Comparison of ENCODE assay signal across 14 cellular contexts in genomic region chr15:36617529-36618196, GRCh38. TPM values are rescaled to one million over a fixed set of nuclear protein-coding genes. Genes with fewer than 3 reads are reported as not detected.
DNase-seq lines count a peak whose midpoint lies in the region; ATAC-seq and TF ChIP-seq lines count a peak whose summit lies in the region.
"Had no signal": no experiment of that assay in that cellular context is flagged by ENCODE, and none has a peak within 500 bp of the region (broad histone marks: within the 10 kb centered on the region; RNA-seq: fewer than 3 reads in every experiment).

No MANE protein-coding gene starts in this region.

- WGBS in spleen, 5 donors: 87 to 96% (median 89%) methylated on average over 4 of the region's 4 CpGs

- ATAC-seq in GM19043 (IDR thresholded peaks at IDR 0.05; ENCODE audit: low read depth, unreplicated experiment): peak; percentile 99
- ATAC-seq in HG02571 (IDR thresholded peaks at IDR 0.05; ENCODE audit: unreplicated experiment): peak; percentile 95
- peak; percentile 95 for ATAC-seq in HG03196 (IDR thresholded peaks at IDR 0.05; ENCODE audit: unreplicated experiment)

- CTCF ChIA-PET in CD4-positive, alpha-beta memory T cell (lab: Charles Lee; ENCODE audit: partially characterized antibody): no interaction called here

- DNase-seq in GM06990 (ENCODE audit: extremely low read depth, insufficient read length): peak; percentile 36
- DNase-seq in spleen: no peak
- DNase-seq in NCI-H1048 (lab: John Stamatoyannopoulos, UW): no peak
- DNase-seq in stimulated activated CD4-positive, alpha-beta T cell treated with anti-CD3 and anti-CD28 coated beads, Interleukin-4, amount 100 ng/mL, for 4 hours: no peak
- DNase-seq in CD4-positive, alpha-beta memory T cell: no peak
- DNase-seq: activated naive CD8-positive, alpha-beta T cell treated with anti-CD3 and anti-CD28 coated beads for 36 hours; colonic mucosa; Kasumi-1; left ventricle myocardium inferior; NCI-H446 treated with DMSO at 0.1 percent for 48 hours; testis had no signal

- TF ChIP-seq CTCF in GM06990 (IDR thresholded peaks at IDR 0.05; ENCODE audit: insufficient read depth, low read length, poor library complexity, severe bottlenecking): no peak
- TF ChIP-seq CTCF in spleen (IDR thresholded peaks at IDR 0.05 in 8 of 11, conservative IDR thresholded peaks at IDR 0.05 in 3 of 11): no peak

- POLR2A ChIA-PET in CD4-positive, alpha-beta memory T cell (lab: Charles Lee; ENCODE audit: partially characterized antibody): no interaction called here

- H3K4me1 ChIP-seq in spleen: no peaks in the 10 kb centered on the region
- no peaks in the 10 kb centered on the region for H3K4me1 ChIP-seq in CD4-positive, alpha-beta memory T cell (ENCODE audit: insufficient read depth, low read length)
- H3K4me1 ChIP-seq: colonic mucosa, testis had no signal

- no peaks in the 10 kb centered on the region for H3K36me3 Mint-ChIP-seq in CD4-positive, alpha-beta memory T cell

- H3K27me3 Mint-ChIP-seq in CD4-positive, alpha-beta memory T cell: no peaks in the 10 kb centered on the region
- H3K27me3 Mint-ChIP-seq: activated naive CD8-positive, alpha-beta T cell treated with anti-CD3 and anti-CD28 coated beads for 36 hours had no signal

- H3K36me3 ChIP-seq in GM06990 (ENCODE audit: control insufficient read depth, insufficient read depth, low read length): no peaks in the 10 kb centered on the region
- no peaks in the 10 kb centered on the region for H3K36me3 ChIP-seq in spleen
- no peaks in the 10 kb centered on the region for H3K36me3 ChIP-seq in CD4-positive, alpha-beta memory T cell (ENCODE audit: insufficient read depth, low read length)
- H3K36me3 ChIP-seq: colonic mucosa, left ventricle myocardium inferior had no signal

- no peak overlapping the region for H3K4me3 ChIP-seq in GM06990 (replicated peaks; ENCODE audit: low read depth, low read length)
- no peak overlapping the region for H3K4me3 ChIP-seq in spleen
- no peak overlapping the region for H3K4me3 ChIP-seq in CD4-positive, alpha-beta memory T cell (ENCODE audit: low read length in 2 of 2)
- H3K4me3 ChIP-seq: colonic mucosa, left ventricle myocardium inferior, testis had no signal

- no peak overlapping the region for H3K4me3 Mint-ChIP-seq in CD4-positive, alpha-beta memory T cell
- H3K4me3 Mint-ChIP-seq: activated naive CD8-positive, alpha-beta T cell treated with anti-CD3 and anti-CD28 coated beads for 36 hours had no signal

- peaks cover 0 to 7% (median 0%) of the 10 kb centered on the region in 8 donors for H3K9me3 Mint-ChIP-seq in CD4-positive, alpha-beta memory T cell

- intact Hi-C loops in spleen (cut with DNase I; ENCODE audit: low total_unique reads): no loop called here
- intact Hi-C loops in CD4-positive, alpha-beta memory T cell (cut with micrococcal nuclease): no loop called here

- H3K27ac ChIP-seq in spleen: no peak overlapping the region
- no peak overlapping the region for H3K27ac ChIP-seq in CD4-positive, alpha-beta memory T cell (ENCODE audit: low read depth, low read length)
- H3K27ac ChIP-seq: colonic mucosa, left ventricle myocardium inferior, testis had no signal

- H3K9me3 ChIP-seq in spleen: no peaks in the 10 kb centered on the region
- no peaks in the 10 kb centered on the region for H3K9me3 ChIP-seq in CD4-positive, alpha-beta memory T cell (ENCODE audit: control insufficient read depth in 1 of 2, low read length in 2 of 2)
- H3K9me3 ChIP-seq: colonic mucosa, left ventricle myocardium inferior, testis had no signal

- no peak overlapping the region for H3K27ac Mint-ChIP-seq in CD4-positive, alpha-beta memory T cell
- H3K27ac Mint-ChIP-seq: activated naive CD8-positive, alpha-beta T cell treated with anti-CD3 and anti-CD28 coated beads for 36 hours had no signal

- peaks cover 0 to 9% (median 4%) of the 10 kb centered on the region in 4 donors for H3K4me1 Mint-ChIP-seq in CD4-positive, alpha-beta memory T cell

- no peak for TF ChIP-seq POLR2A in spleen (IDR thresholded peaks at IDR 0.05)

- H3K27me3 ChIP-seq in GM06990 (replicated peaks; ENCODE audit: control insufficient read depth, insufficient read depth, low read length): no peaks in the 10 kb centered on the region
- no peaks in the 10 kb centered on the region for H3K27me3 ChIP-seq in spleen (replicated peaks in 1 of 7)
- H3K27me3 ChIP-seq in CD4-positive, alpha-beta memory T cell (ENCODE audit: insufficient read depth, low read length): no peaks in the 10 kb centered on the region
- H3K27me3 ChIP-seq: colonic mucosa, testis had no signal

RNA-seq across cellular contexts. Expression of gene CDIN1, which starts 38.2 kb away (rescaled TPM):
- 10 to 100 TPM in 5 of 7 donors, 1 to 10 TPM in 2; 8.4 to 19.2 (median 11.0) TPM for total RNA-seq in spleen
- 1 to 10 TPM; 2.9 to 3.8 (median 3.1) TPM for polyA plus RNA-seq in spleen
- total RNA-seq in CD4-positive, alpha-beta memory T cell: 1 to 10 TPM; 7.7 to 8.0 TPM
- polyA plus RNA-seq in CD4-positive, alpha-beta memory T cell: 1 to 10 TPM; 5.0 to 7.4 TPM
